In genomic region chr5:13613621-13614020, GRCh38 we compare ENCODE assay signal across 28 cellular contexts.
"Had no signal": no experiment of that assay in that cellular context is flagged by ENCODE, and none has a peak within 500 bp of the region (broad histone marks: within the 10 kb centered on the region; RNA-seq: fewer than 3 reads in every experiment).

No MANE protein-coding gene starts in this region.

- H3K9me3 ChIP-seq: gastrocnemius medialis had no signal

- H3K27me3 ChIP-seq: brain microvascular endothelial cell, dorsolateral prefrontal cortex, foreskin keratinocyte, gastrocnemius medialis, heart left ventricle had no signal

- H3K36me3 ChIP-seq: brain microvascular endothelial cell, gastrocnemius medialis, heart left ventricle had no signal

- H3K4me1 ChIP-seq: gastrocnemius medialis, heart left ventricle had no signal

- ATAC-seq: activated naive CD4-positive, alpha-beta T cell treated with anti-CD3 and anti-CD28 coated beads, Interleukin-2, amount 50 U/mL, for 72 hours; activated T-cell treated with anti-CD3 and anti-CD28 coated beads, Interleukin-2, amount 50 U/mL, for 72 hours; esophagus mucosa; foreskin keratinocyte; gastrocnemius medialis; heart left ventricle; WTC11 had no signal

- DNase-seq: activated CD4-positive, alpha-beta memory T cell treated with anti-CD3 and anti-CD28 coated beads, Interleukin-2, amount 10 ng/mL, durations not matched to agents 7 days and 5 days; activated CD4-positive, alpha-beta T cell treated with anti-CD3 and anti-CD28 coated beads for 1 hour; activated CD4-positive, alpha-beta T cell treated with anti-CD3 and anti-CD28 coated beads for 4 hours; activated CD4-positive, alpha-beta T cell treated with anti-CD3 and anti-CD28 coated beads, Interleukin-2, amount 10 ng/mL, durations not matched to agents 7 days and 5 days; activated CD4-positive, alpha-beta T cell treated with anti-CD3 and anti-CD28 coated beads, Interleukin-2, amount 50 U/mL, for 4 hours; activated CD8-positive, alpha-beta memory T cell treated with anti-CD3 and anti-CD28 coated beads, Interleukin-2, amount 50 U/mL, for 48 hours; activated gamma-delta T cell; activated naive CD4-positive, alpha-beta T cell; activated naive CD4-positive, alpha-beta T cell treated with anti-CD3 and anti-CD28 coated beads, Interleukin-2, amount 10 ng/mL, durations not matched to agents 7 days and 5 days; activated naive CD8-positive, alpha-beta T cell treated with anti-CD3 and anti-CD28 coated beads, Interleukin-2, amount 10 ng/mL, durations not matched to agents 7 days and 5 days; activated T-cell treated with anti-CD3 and anti-CD28 coated beads for 4 hours; activated T-cell treated with anti-CD3 and anti-CD28 coated beads, Interleukin-2, amount 50 U/mL, for 24 hours; activated T-cell treated with anti-CD3 and anti-CD28 coated beads, Interleukin-2, amount 50 U/mL, for 72 hours; brain microvascular endothelial cell; dorsolateral prefrontal cortex; effector memory CD4-positive, alpha-beta T cell; endodermal cell; foreskin keratinocyte; gastrocnemius medialis; glutamatergic neuron; heart left ventricle; T-helper 2 cell had no signal

- H3K27ac ChIP-seq: brain microvascular endothelial cell, coronary artery, dorsolateral prefrontal cortex, foreskin keratinocyte, gastrocnemius medialis, heart left ventricle had no signal

- FAIRE-seq: astrocyte, bronchial epithelial cell had no signal

- H3K4me3 ChIP-seq: coronary artery, dorsolateral prefrontal cortex, gastrocnemius medialis, heart left ventricle had no signal
